2 cellular contexts compared by ENCODE assay signal in the genomic region with DNA sequence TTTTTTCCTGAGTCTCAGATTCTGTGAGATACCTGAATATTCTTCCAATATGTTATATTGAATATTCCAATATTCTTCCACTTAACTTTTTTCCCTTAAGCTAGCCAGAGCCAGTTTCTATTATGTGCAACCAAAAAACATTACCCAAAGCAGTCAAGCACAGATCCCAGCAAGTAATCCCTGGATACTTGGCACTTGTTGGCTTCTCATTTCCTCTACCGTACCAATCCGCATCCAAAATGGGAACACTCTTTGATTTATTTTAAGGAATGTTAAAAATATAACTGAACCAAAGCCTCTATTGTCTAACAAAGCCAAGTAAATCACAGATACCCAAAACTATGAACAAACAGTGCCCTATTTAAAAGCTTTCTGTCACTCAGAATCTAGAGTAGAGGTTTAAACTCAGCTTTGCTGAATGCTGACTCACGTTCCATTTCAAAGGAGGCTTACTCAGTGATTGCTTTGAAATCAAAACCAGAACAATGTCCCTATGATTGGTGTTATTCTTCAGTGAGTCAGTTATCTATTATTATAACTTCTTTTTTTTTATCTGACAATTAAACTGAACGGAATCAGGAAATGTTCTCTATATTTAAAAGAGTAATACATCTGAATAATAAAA.
TF ChIP-seq lines count a peak whose summit lies in the region.

No MANE protein-coding gene starts in this region.

TF ChIP-seq in A549, 52 proteins besides CTCF, POLR2A, EP300 and RAD21:
- TF ChIP-seq CHD4 (IDR thresholded peaks at IDR 0.05; ENCODE audit: borderline replicate concordance) = no peak
- TF ChIP-seq, protein P1, sequence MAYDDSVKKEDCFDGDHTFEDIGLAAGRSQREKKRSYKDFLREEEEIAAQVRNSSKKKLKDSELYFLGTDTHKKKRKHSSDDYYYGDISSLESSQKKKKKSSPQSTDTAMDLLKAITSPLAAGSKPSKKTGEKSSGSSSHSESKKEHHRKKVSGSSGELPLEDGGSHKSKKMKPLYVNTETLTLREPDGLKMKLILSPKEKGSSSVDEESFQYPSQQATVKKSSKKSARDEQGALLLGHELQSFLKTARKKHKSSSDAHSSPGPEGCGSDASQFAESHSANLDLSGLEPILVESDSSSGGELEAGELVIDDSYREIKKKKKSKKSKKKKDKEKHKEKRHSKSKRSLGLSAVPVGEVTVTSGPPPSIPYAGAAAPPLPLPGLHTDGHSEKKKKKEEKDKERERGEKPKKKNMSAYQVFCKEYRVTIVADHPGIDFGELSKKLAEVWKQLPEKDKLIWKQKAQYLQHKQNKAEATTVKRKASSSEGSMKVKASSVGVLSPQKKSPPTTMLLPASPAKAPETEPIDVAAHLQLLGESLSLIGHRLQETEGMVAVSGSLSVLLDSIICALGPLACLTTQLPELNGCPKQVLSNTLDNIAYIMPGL (CRISPR knock-in tag; IDR thresholded peaks at IDR 0.05; ENCODE audit: borderline replicate concordance) = no peak
- TF ChIP-seq FOSB (CRISPR knock-in tag; IDR thresholded peaks at IDR 0.05) = no peak
- peak; percentile 80 for TF ChIP-seq MAFK (IDR thresholded peaks at IDR 0.05; ENCODE audit: partially characterized antibody)
- no peak for TF ChIP-seq SMC3 (IDR thresholded peaks at IDR 0.05)
- TF ChIP-seq FOSL2 (IDR thresholded peaks at IDR 0.05) = no peak
- TF ChIP-seq FOSL2 (CRISPR knock-in tag; IDR thresholded peaks at IDR 0.05) = peak; percentile 34; the same call in 1 of the 2 replicates

TF ChIP-seq in K562, 482 proteins besides CTCF, POLR2A, EP300 and RAD21:
- TF ChIP-seq MAFK (IDR thresholded peaks at IDR 0.05; ENCODE audit: low read length) (0 out of 2 replicates have a peak, but pooled peaks have one; percentile 5), CGGBP1 (CRISPR knock-in tag; IDR thresholded peaks at IDR 0.05) (no peak), ZBTB2 (IDR thresholded peaks at IDR 0.05) (no peak), GTF2E2 (tag; IDR thresholded peaks at IDR 0.05) (no peak), MYBL2 (IDR thresholded peaks at IDR 0.05; ENCODE audit: low read depth) (no peak), MYBL2 (CRISPR knock-in tag; IDR thresholded peaks at IDR 0.05; ENCODE audit: borderline replicate concordance) (no peak), IFI16 (CRISPR knock-in tag; IDR thresholded peaks at IDR 0.05) (no peak), ZNF695 (CRISPR knock-in tag; IDR thresholded peaks at IDR 0.05) (no peak), ZNF316 (IDR thresholded peaks at IDR 0.05) (peak; percentile 36), KAT7 (CRISPR knock-in tag; IDR thresholded peaks at IDR 0.05; ENCODE audit: borderline replicate concordance) (no peak), FIP1L1 (IDR thresholded peaks at IDR 0.05; ENCODE audit: low read depth, low read length, poor library complexity, severe bottlenecking) (no peak), C11orf30 (IDR thresholded peaks at IDR 0.05; ENCODE audit: low read depth) (peak; percentile 33; the same call in 1 of the 2 replicates), MAZ (CRISPR knock-in tag; conservative IDR thresholded peaks at IDR 0.05 in 1 of 2, IDR thresholded peaks at IDR 0.05 in 1 of 2) (no peak), KDM1A (IDR thresholded peaks at IDR 0.05) (peak; percentile 56), RBBP5 (IDR thresholded peaks at IDR 0.05; ENCODE audit: borderline replicate concordance, insufficient read depth, low read length, poor library complexity, severe bottlenecking) (no peak), ZNF655 (CRISPR knock-in tag; IDR thresholded peaks at IDR 0.05) (no peak), HDAC3 (IDR thresholded peaks at IDR 0.05; ENCODE audit: borderline replicate concordance, partially characterized antibody) (no peak), ZNF445 (CRISPR knock-in tag; IDR thresholded peaks at IDR 0.05; ENCODE audit: low read depth) (no peak), ETS2 (tag; IDR thresholded peaks at IDR 0.05; ENCODE audit: borderline replicate concordance, poor library complexity, severe bottlenecking) (no peak), POLR3A (IDR thresholded peaks at IDR 0.05; ENCODE audit: borderline replicate concordance, extremely low read depth, insufficient read depth, insufficient read length) (no peak), HEY1 (CRISPR knock-in tag; IDR thresholded peaks at IDR 0.05; ENCODE audit: borderline replicate concordance) (no peak), JUNB (CRISPR knock-in tag; conservative IDR thresholded peaks at IDR 0.05) (no peak), CREBBP (IDR thresholded peaks at IDR 0.05; ENCODE audit: low read depth, low read length) (no peak), ZBTB8A (IDR thresholded peaks at IDR 0.05; ENCODE audit: partially characterized antibody) (no peak), RBM17 (IDR thresholded peaks at IDR 0.05; ENCODE audit: borderline replicate concordance, low read depth, low read length) (no peak), ATF7 (IDR thresholded peaks at IDR 0.05) (no peak), DACH1 (IDR thresholded peaks at IDR 0.05; ENCODE audit: partially characterized antibody) (no peak), NFE2 (IDR thresholded peaks at IDR 0.05; ENCODE audit: low read depth) (peak; percentile 50; the same call in 1 of the 2 replicates), POLR2G (IDR thresholded peaks at IDR 0.05; ENCODE audit: low read depth, low read length) (no peak)
- TF ChIP-seq, protein P2, sequence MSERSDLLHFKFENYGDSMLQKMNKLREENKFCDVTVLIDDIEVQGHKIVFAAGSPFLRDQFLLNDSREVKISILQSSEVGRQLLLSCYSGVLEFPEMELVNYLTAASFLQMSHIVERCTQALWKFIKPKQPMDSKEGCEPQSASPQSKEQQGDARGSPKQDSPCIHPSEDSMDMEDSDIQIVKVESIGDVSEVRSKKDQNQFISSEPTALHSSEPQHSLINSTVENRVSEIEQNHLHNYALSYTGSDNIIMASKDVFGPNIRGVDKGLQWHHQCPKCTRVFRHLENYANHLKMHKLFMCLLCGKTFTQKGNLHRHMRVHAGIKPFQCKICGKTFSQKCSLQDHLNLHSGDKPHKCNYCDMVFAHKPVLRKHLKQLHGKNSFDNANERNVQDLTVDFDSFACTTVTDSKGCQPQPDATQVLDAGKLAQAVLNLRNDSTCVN (CRISPR knock-in tag; IDR thresholded peaks at IDR 0.05) = no peak
- TF ChIP-seq, protein P3, sequence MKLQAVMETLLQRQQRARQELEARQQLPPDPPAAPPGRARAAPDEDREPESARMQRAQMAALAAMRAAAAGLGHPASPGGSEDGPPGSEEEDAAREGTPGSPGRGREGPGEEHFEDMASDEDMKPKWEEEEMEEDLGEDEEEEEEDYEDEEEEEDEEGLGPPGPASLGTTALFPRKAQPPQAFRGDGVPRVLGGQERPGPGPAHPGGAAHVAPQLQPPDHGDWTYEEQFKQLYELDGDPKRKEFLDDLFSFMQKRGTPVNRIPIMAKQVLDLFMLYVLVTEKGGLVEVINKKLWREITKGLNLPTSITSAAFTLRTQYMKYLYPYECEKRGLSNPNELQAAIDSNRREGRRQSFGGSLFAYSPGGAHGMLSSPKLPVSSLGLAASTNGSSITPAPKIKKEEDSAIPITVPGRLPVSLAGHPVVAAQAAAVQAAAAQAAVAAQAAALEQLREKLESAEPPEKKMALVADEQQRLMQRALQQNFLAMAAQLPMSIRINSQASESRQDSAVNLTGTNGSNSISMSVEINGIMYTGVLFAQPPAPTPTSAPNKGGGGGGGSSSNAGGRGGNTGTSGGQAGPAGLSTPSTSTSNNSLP (IDR thresholded peaks at IDR 0.05; ENCODE audit: borderline replicate concordance, low read depth, low read length) = no peak
- TF ChIP-seq, protein P4, sequence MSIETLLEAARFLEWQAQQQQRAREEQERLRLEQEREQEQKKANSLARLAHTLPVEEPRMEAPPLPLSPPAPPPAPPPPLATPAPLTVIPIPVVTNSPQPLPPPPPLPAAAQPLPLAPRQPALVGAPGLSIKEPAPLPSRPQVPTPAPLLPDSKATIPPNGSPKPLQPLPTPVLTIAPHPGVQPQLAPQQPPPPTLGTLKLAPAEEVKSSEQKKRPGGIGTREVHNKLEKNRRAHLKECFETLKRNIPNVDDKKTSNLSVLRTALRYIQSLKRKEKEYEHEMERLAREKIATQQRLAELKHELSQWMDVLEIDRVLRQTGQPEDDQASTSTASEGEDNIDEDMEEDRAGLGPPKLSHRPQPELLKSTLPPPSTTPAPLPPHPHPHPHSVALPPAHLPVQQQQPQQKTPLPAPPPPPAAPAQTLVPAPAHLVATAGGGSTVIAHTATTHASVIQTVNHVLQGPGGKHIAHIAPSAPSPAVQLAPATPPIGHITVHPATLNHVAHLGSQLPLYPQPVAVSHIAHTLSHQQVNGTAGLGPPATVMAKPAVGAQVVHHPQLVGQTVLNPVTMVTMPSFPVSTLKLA (conservative IDR thresholded peaks at IDR 0.05) = no peak
- TF ChIP-seq, protein P5, sequence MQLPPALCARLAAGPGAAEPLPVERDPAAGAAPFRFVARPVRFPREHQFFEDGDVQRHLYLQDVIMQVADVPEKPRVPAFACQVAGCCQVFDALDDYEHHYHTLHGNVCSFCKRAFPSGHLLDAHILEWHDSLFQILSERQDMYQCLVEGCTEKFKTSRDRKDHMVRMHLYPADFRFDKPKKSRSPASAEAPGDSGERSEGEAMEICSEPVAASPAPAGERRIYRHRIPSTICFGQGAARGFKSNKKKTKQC (CRISPR knock-in tag; IDR thresholded peaks at IDR 0.05) = no peak
- TF ChIP-seq, protein P6, sequence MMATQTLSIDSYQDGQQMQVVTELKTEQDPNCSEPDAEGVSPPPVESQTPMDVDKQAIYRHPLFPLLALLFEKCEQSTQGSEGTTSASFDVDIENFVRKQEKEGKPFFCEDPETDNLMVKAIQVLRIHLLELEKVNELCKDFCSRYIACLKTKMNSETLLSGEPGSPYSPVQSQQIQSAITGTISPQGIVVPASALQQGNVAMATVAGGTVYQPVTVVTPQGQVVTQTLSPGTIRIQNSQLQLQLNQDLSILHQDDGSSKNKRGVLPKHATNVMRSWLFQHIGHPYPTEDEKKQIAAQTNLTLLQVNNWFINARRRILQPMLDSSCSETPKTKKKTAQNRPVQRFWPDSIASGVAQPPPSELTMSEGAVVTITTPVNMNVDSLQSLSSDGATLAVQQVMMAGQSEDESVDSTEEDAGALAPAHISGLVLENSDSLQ (IDR thresholded peaks at IDR 0.05) = peak; percentile 32; the same call in 1 of the 2 replicates
